In genomic region chr1:39738622-39739366, GRCh38 we compare ENCODE assay signal across 7 cellular contexts. TPM values are rescaled to one million over a fixed set of nuclear protein-coding genes. Genes with fewer than 3 reads are reported as not detected.
DNase-seq lines count a peak whose midpoint lies in the region; ATAC-seq and TF ChIP-seq lines count a peak whose summit lies in the region.

Gene PPIE, plus strand, starts transcription at chr1:39738882. Its CDS starts 19 bp downstream, at chr1:39738901.

- H3K4me3 ChIP-seq in cardiac fibroblast (replicated peaks in 1 of 2; ENCODE audit: low read depth in 2 of 2, low read length in 2 of 2), result peak within 1 kb of the TSS; percentile 66 to 90

- H3K36me3 Mint-ChIP-seq in activated B cell treated with CpG ODN at 0.5 μM for 24 hours (ENCODE audit: low read depth) (peaks cover 45% of the 10 kb centered on the region), immature natural killer cell (peaks cover 14 to 29% (median 14%) of the 10 kb centered on the region in 3 donors)

- CTCF ChIA-PET in activated B cell treated with CpG ODN at 0.5 μM for 24 hours (lab: Charles Lee), result no interaction called here

- H3K4me3 Mint-ChIP-seq in activated B cell treated with CpG ODN at 0.5 μM for 24 hours, result peak within 1 kb of the TSS; percentile 98
- peak within 1 kb of the TSS; percentile 96 to 98 (median 97) for H3K4me3 Mint-ChIP-seq in immature natural killer cell

- H3K27me3 Mint-ChIP-seq in activated B cell treated with CpG ODN at 0.5 μM for 24 hours (peaks cover 15% of the 10 kb centered on the region), immature natural killer cell (ENCODE audit: low read depth in 3 of 3) (peaks cover 4 to 11% (median 7%) of the 10 kb centered on the region in 3 donors)

- H3K27ac Mint-ChIP-seq in activated B cell treated with CpG ODN at 0.5 μM for 24 hours (peak within 1 kb of the TSS; percentile 88), immature natural killer cell (peak within 1 kb of the TSS; percentile 84 to 98 (median 94))

- DNase-seq in NCI-H345 treated with DMSO at 0.1 percent for 48 hours (lab: John Stamatoyannopoulos, UW; ENCODE audit: unreplicated experiment), result peak; percentile 93
- DNase-seq in activated B cell treated with CpG ODN at 0.5 μM for 24 hours, result peak; percentile 79
- DNase-seq in cardiac fibroblast (ENCODE audit: low read depth in 2 of 2), result peak; percentile 91 to 92
- DNase-seq in immature natural killer cell, result peak; percentile 75 to 82 (median 76)
- peak; percentile 72 for DNase-seq in smooth muscle cell of the brain vasculature (ENCODE audit: low read depth, low spot score)

- ATAC-seq in GM18520 (IDR thresholded peaks at IDR 0.05; ENCODE audit: unreplicated experiment), result peak; percentile 46
- ATAC-seq in HG03135 (IDR thresholded peaks at IDR 0.05; ENCODE audit: unreplicated experiment), result peak; percentile 78
- ATAC-seq in activated B cell treated with CpG ODN at 0.5 μM for 24 hours (ENCODE audit: low read depth), result peak; percentile 99

- TF ChIP-seq CTCF in activated B cell treated with CpG ODN at 0.5 μM for 24 hours (IDR thresholded peaks at IDR 0.05) (no peak), cardiac fibroblast (IDR thresholded peaks at IDR 0.05; ENCODE audit: low read depth, low read length) (no peak)

- intact Hi-C loops in activated B cell treated with CpG ODN at 0.5 μM for 24 hours (cut with micrococcal nuclease), result loop anchor here (1.0 kb wide), 2 partner anchors 61 to 145 kb away; partner anchors contain the start of gene TRIT1

- H3K9me3 Mint-ChIP-seq in activated B cell treated with CpG ODN at 0.5 μM for 24 hours, result peaks cover 3% of the 10 kb centered on the region
- peaks cover 0 to 2% (median 0%) of the 10 kb centered on the region in 6 donors for H3K9me3 Mint-ChIP-seq in immature natural killer cell

- H3K4me1 Mint-ChIP-seq in activated B cell treated with CpG ODN at 0.5 μM for 24 hours (peaks cover 23% of the 10 kb centered on the region), immature natural killer cell (peaks cover 54 to 63% of the 10 kb centered on the region in 2 donors)

- POLR2A ChIA-PET in activated B cell treated with CpG ODN at 0.5 μM for 24 hours (lab: Charles Lee), result interaction anchor here (0.5 to 2.0 kb wide), 29 partner anchors 9 to 1066 kb away, joined by 3 to 26 read pairs (median 4); partner anchors contain the start of genes BMP8B, HPCAL4, PABPC4 and ZNF684

RNA-seq across cellular contexts. Expression of gene PPIE, which starts in this region (rescaled TPM):
- total RNA-seq in activated B cell treated with CpG ODN at 0.5 μM for 24 hours, result 64.9 and 68.5 TPM in 2 replicates
- polyA plus RNA-seq in immature natural killer cell, result 100 to 1,000 TPM in 2 of 3 donors, 10 to 100 TPM in 1; 99.6 to 177 (median 133) TPM

Comparison
In these comparisons a context has a peak if more than half of its experiments do, and no peak if none do; other contexts are left out.
1. Peak in every context shown above with its lines: DNase-seq, ATAC-seq and H3K4me3 ChIP-seq.
2. ATAC-seq: peak in every context shown above with its lines; median percentile 99 in activated B cell treated with CpG ODN at 0.5 μM for 24 hours; 78 in HG03135; 46 in GM18520.